ENCODE assay signal across 8 cellular contexts in the genomic region with DNA sequence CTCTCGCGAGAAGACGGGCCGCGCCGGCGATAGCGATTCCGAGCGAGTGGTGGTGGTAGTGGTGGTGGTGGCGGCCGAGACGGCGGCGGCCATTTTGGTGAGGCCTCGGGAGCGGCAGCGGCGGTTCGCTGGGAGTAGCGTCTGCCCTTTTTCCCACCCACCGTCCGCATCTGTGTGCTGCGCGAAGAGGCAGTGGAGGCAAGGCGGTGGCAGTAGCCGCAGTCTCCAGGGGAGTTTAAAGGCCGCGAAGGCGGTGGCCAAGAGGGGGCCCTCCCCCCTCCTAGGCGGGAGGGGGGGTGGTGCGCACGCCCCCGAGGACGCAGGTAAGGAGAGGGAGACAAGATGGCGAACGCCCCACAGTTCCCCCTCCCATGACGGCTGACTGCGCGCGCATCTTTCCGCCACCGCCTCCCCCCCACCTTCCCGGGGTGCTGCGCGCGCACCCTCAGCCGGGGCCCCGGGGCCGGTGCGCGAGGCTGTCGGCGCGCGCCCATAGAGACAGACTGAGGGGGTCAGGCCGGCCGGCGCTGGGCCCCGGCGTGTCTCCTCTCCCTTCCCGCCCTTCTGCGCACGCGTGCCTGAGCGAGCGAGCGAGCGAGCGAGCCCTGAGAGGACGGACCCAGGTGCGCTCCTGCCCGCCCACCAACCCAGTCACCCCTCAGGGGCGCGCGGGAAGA. TPM values are rescaled to one million over a fixed set of nuclear protein-coding genes. Genes with fewer than 3 reads are reported as not detected.
DNase-seq lines count a peak whose midpoint lies in the region; ATAC-seq and TF ChIP-seq lines count a peak whose summit lies in the region.

No MANE protein-coding gene starts in this region.

- H3K9me3 ChIP-seq in BE2C = no peaks in the 10 kb centered on the region

- peak overlapping the region; percentile 93 for H3K4me3 ChIP-seq in BE2C (ENCODE audit: low read depth, low read length)

- H3K36me3 ChIP-seq in BE2C = peaks cover 29% of the 10 kb centered on the region

- no peak for TF ChIP-seq CTCF in BE2C (IDR thresholded peaks at IDR 0.05; ENCODE audit: low read depth, low read length)

- peak; percentile 99 for DNase-seq in BE2C
- DNase-seq in GM19238 (ENCODE audit: insufficient read length, low spot score) = peak; percentile 96
- DNase-seq in NCI-H460 (ENCODE audit: extremely low read depth, low read depth) = peak; percentile 96
- peak; percentile 99 for DNase-seq in activated CD4-positive, alpha-beta T cell treated with anti-CD3 and anti-CD28 coated beads for 1 hour
- DNase-seq in cerebellum (ENCODE audit: low spot score) = peak; percentile 94
- peak; percentile 77 for DNase-seq in kidney glomerular epithelial cell (lab: John Stamatoyannopoulos, UW)
- DNase-seq in stimulated activated CD4-positive, alpha-beta T cell treated with anti-CD3 and anti-CD28 coated beads, Interleukin-15, amount 100 ng/mL, for 24 hours = peak; percentile 99

- no peaks in the 10 kb centered on the region for H3K4me1 ChIP-seq in BE2C

- peak; percentile 68 for ATAC-seq in HG03432 (IDR thresholded peaks at IDR 0.05; ENCODE audit: unreplicated experiment)

- no peaks in the 10 kb centered on the region for H3K27me3 ChIP-seq in BE2C

RNA-seq across cellular contexts. Expression of gene SRCAP, which starts 0.7 kb away (rescaled TPM):
- 33.3 TPM for polyA plus RNA-seq in BE2C (2012; ENCODE audit: insufficient read depth, insufficient read length, low read depth)
- 5.5 and 10.0 TPM in 2 replicates for total RNA-seq in NCI-H460 (2014; rRNA removed; shearing (Covaris generic))
- polyA plus RNA-seq in NCI-H460 (2014; cell fraction: nucleus; rRNA removed) = 1.4 and 3.8 TPM in 2 replicates
- total RNA-seq in cerebellum = 33.2 TPM

RNA-seq across cellular contexts. Expression of gene FBRS, which starts 40.0 kb away (rescaled TPM):
- polyA plus RNA-seq in BE2C (2012; ENCODE audit: insufficient read depth, insufficient read length, low read depth) = 102 TPM
- 26.0 and 29.3 TPM in 2 replicates for total RNA-seq in NCI-H460 (2014; rRNA removed; shearing (Covaris generic))
- 34.4 and 37.7 TPM in 2 replicates for polyA plus RNA-seq in NCI-H460 (2014; cell fraction: nucleus; rRNA removed)
- 16.6 TPM for total RNA-seq in cerebellum

RNA-seq across cellular contexts. Expression of gene PRR14, which starts 47.5 kb away (rescaled TPM):
- polyA plus RNA-seq in BE2C (2012; ENCODE audit: insufficient read depth, insufficient read length, low read depth) = 58.4 TPM
- 13.0 and 15.7 TPM in 2 replicates for total RNA-seq in NCI-H460 (2014; rRNA removed; shearing (Covaris generic))
- polyA plus RNA-seq in NCI-H460 (2014; cell fraction: nucleus; rRNA removed) = 25.6 and 32.9 TPM in 2 replicates
- total RNA-seq in cerebellum = 8.4 TPM

RNA-seq across cellular contexts. Expression of gene PHKG2, which starts 49.9 kb away (rescaled TPM):
- 50.9 TPM for polyA plus RNA-seq in BE2C (2012; ENCODE audit: insufficient read depth, insufficient read length, low read depth)
- 14.3 and 16.6 TPM in 2 replicates for total RNA-seq in NCI-H460 (2014; rRNA removed; shearing (Covaris generic))
- 51.1 and 81.3 TPM in 2 replicates for polyA plus RNA-seq in NCI-H460 (2014; cell fraction: nucleus; rRNA removed)
- total RNA-seq in cerebellum = 11.2 TPM

Comparison
In these comparisons a context has a peak if more than half of its experiments do, and no peak if none do; other contexts are left out.
1. Peak in every context shown above with its lines: DNase-seq, ATAC-seq and H3K4me3 ChIP-seq.